10 cellular contexts compared by ENCODE assay signal in genomic region chr17:74773871-74774286, GRCh38. TPM values are rescaled to one million over a fixed set of nuclear protein-coding genes. Genes with fewer than 3 reads are reported as not detected.
DNase-seq lines count a peak whose midpoint lies in the region; ATAC-seq and TF ChIP-seq lines count a peak whose summit lies in the region.
"Had no signal": no experiment of that assay in that cellular context is flagged by ENCODE, and none has a peak within 500 bp of the region (broad histone marks: within the 10 kb centered on the region; RNA-seq: fewer than 3 reads in every experiment).

No MANE protein-coding gene starts in this region.

- H3K36me3 ChIP-seq in adipocyte (ENCODE audit: control insufficient read depth, insufficient read depth, low read length, severe bottlenecking) (peaks cover 43% of the 10 kb centered on the region), stomach (peaks cover 31 to 51% (median 48%) of the 10 kb centered on the region in 4 donors)

- no peaks in the 10 kb centered on the region for H3K27me3 Mint-ChIP-seq in mesothelial cell of epicardium (ENCODE audit: low read depth)

- no peak for TF ChIP-seq POLR2A in stomach (IDR thresholded peaks at IDR 0.05)

- peaks cover 9% of the 10 kb centered on the region for H3K36me3 Mint-ChIP-seq in mesothelial cell of epicardium

- no peak for TF ChIP-seq EP300 in stomach (IDR thresholded peaks at IDR 0.05)

- DNase-seq in AG08396 (ENCODE audit: low spot score) (peak; percentile 50), HT1080 (ENCODE audit: low read depth) (peak; percentile 50), adipocyte (ENCODE audit: low read depth) (no peak), mesothelial cell of epicardium (ENCODE audit: low spot score in 2 of 2, unreplicated experiment in 2 of 2) (no peak), stomach (no peak)
- no peak for DNase-seq in stimulated activated CD4-positive, alpha-beta T cell treated with anti-CD3 and anti-CD28 coated beads, Interleukin-4, amount 100 ng/mL, for 1 hour
- DNase-seq: hypothalamus had no signal

- H3K4me1 ChIP-seq in adipocyte (ENCODE audit: control insufficient read depth, insufficient read depth, low read length): peaks cover 30% of the 10 kb centered on the region
- H3K4me1 ChIP-seq in stomach: peaks cover 36 to 64% (median 46%) of the 10 kb centered on the region in 4 donors

- intact Hi-C loops in stomach (cut with DNase I; ENCODE audit: low total_unique reads): no loop called here

- peak overlapping the region; percentile 90 for H3K27ac Mint-ChIP-seq in mesothelial cell of epicardium

- H3K27ac ChIP-seq in stomach: no peak overlapping the region

- peak overlapping the region; percentile 56 for H3K4me3 Mint-ChIP-seq in mesothelial cell of epicardium

- peaks cover 37% of the 10 kb centered on the region for H3K4me1 Mint-ChIP-seq in mesothelial cell of epicardium

- no peaks in the 10 kb centered on the region for H3K27me3 ChIP-seq in adipocyte (replicated peaks; ENCODE audit: control insufficient read depth, insufficient read depth, low read length)
- no peaks in the 10 kb centered on the region for H3K27me3 ChIP-seq in stomach

- H3K4me3 ChIP-seq in adipocyte (ENCODE audit: low read length) (peak overlapping the region; percentile 57), stomach (no peak overlapping the region)

- no peak overlapping the region for H3K9ac ChIP-seq in adipocyte (ENCODE audit: low read length)

- ATAC-seq in HG03460 (IDR thresholded peaks at IDR 0.05; ENCODE audit: unreplicated experiment): no peak
- ATAC-seq in HG03565 (IDR thresholded peaks at IDR 0.05; ENCODE audit: unreplicated experiment): no peak

- H3K9me3 ChIP-seq in adipocyte (ENCODE audit: control insufficient read depth, low read length) (no peaks in the 10 kb centered on the region), stomach (no peaks in the 10 kb centered on the region)

- no peaks in the 10 kb centered on the region for H3K9me3 Mint-ChIP-seq in mesothelial cell of epicardium

- TF ChIP-seq CTCF in mesothelial cell of epicardium (IDR thresholded peaks at IDR 0.05; ENCODE audit: unreplicated experiment) (no peak), stomach (IDR thresholded peaks at IDR 0.05) (no peak)

- WGBS in stomach, 5 donors: 65 to 83% (median 74%) methylated on average over 6 of the region's 6 CpGs

RNA-seq across cellular contexts. Expression of gene NAT9, which starts 2.3 kb away (rescaled TPM):
- 21.9 and 32.6 TPM in 2 replicates for total RNA-seq in HT1080 (2014; rRNA removed; shearing (Covaris generic))
- 18.6 and 23.2 TPM in 2 replicates for polyA plus RNA-seq in HT1080 (2015; cell fraction: cytosol; rRNA removed)
- 219 and 223 TPM in 2 replicates for polyA plus RNA-seq in HT1080 (2015; cell fraction: nucleus; rRNA removed)
- total RNA-seq in mesothelial cell of epicardium: 78.2 to 83.7 TPM (median 83.1 TPM) in 3 replicates
- 10 to 100 TPM; 15.8 to 33.5 (median 24.0) TPM for total RNA-seq in stomach
- polyA plus RNA-seq in stomach: 10 to 100 TPM; 14.5 to 29.7 (median 19.7) TPM

RNA-seq across cellular contexts. Expression of gene NHERF1, which starts 25.5 kb away (rescaled TPM):
- 32.8 and 41.8 TPM in 2 replicates for total RNA-seq in HT1080 (2014; rRNA removed; shearing (Covaris generic))
- polyA plus RNA-seq in HT1080 (2015; cell fraction: cytosol; rRNA removed): 38.2 and 42.8 TPM in 2 replicates
- polyA plus RNA-seq in HT1080 (2015; cell fraction: nucleus; rRNA removed): 30.6 and 31.5 TPM in 2 replicates
- total RNA-seq in mesothelial cell of epicardium (34.4 to 36.2 TPM (median 34.8 TPM) in 3 replicates), stomach (100 to 1,000 TPM in 2 of 5 donors, 10 to 100 TPM in 3; 14.9 to 152 (median 81.0) TPM)
- 10 to 100 TPM; 76.8 to 92.5 (median 83.7) TPM for polyA plus RNA-seq in stomach

RNA-seq across cellular contexts. Expression of gene RAB37, which starts 36.8 kb away (rescaled TPM):
- total RNA-seq in HT1080 (2014; rRNA removed; shearing (Covaris generic)): 0.11 and 0.20 TPM in 2 replicates
- polyA plus RNA-seq in HT1080 (2015; cell fraction: cytosol; rRNA removed): 0.19 and 0.43 TPM in 2 replicates
- polyA plus RNA-seq in HT1080 (2015; cell fraction: nucleus; rRNA removed): 0.26 and 0.57 TPM in 2 replicates
- 0.16 to 0.38 TPM (median 0.24 TPM) in 3 replicates for total RNA-seq in mesothelial cell of epicardium
- total RNA-seq in stomach: 1 to 10 TPM in 2 of 5 donors, not detected in 3; 2.0 to 8.7 TPM
- 10 to 100 TPM in 1 of 3 donors, 1 to 10 TPM in 2; 2.0 to 42.9 (median 5.3) TPM for polyA plus RNA-seq in stomach
- polyA plus RNA-seq: neural cell had no signal

Comparison
In these comparisons a context has a peak if more than half of its experiments do, and no peak if none do; other contexts are left out.
1. DNase-seq: peak in AG08396 (single experiment) and HT1080 (single experiment); none in adipocyte (single experiment), mesothelial cell of epicardium (0 of 2), stomach (single experiment) and stimulated activated CD4-positive, alpha-beta T cell treated with anti-CD3 and anti-CD28 coated beads, Interleukin-4, amount 100 ng/mL, for 1 hour (single experiment).